Comparison of ENCODE assay signal across 34 cellular contexts in the genomic region with DNA sequence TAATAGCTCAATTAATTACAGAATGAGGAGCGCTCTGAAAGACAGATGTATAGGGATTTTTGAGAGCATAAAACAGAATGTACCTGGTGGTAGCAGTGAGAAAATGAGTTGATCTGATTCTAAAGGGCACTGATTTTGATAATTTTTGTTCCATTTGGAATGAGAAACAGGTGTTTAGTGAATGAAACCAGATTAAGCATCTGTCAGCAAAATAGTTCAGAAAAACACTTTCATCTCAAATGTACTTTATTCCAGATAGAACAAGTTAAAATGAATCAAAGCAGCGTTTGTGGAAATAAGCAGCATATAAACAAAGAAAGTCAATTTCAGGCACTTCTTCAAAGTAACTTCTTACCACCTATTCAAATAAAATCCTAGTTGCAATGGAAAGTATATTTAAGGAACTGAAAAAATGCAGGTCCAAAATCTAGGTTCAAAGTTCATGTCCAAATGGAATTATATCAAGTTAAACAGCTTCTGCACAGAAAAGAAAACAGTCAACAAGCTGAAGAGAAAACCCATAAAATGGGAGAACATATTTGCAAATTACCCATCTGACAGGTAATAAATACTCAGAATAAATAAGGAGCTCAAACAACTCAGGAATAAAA. TPM values are rescaled to one million over a fixed set of nuclear protein-coding genes. Genes with fewer than 3 reads are reported as not detected.
"Had no signal": no experiment of that assay in that cellular context is flagged by ENCODE, and none has a peak within 500 bp of the region (broad histone marks: within the 10 kb centered on the region; RNA-seq: fewer than 3 reads in every experiment).

No MANE protein-coding gene starts in this region.

- H3K9me3 ChIP-seq: psoas muscle, testis, tibial artery, upper lobe of left lung, vagina had no signal

- H3K27ac ChIP-seq: neural progenitor cell, parathyroid adenoma, psoas muscle, skin epidermis, spleen, suprapubic skin, testis, tibial artery, upper lobe of left lung, vagina had no signal

- H3K9ac ChIP-seq: neural progenitor cell, parathyroid adenoma had no signal

- H3K4me2 ChIP-seq: neural progenitor cell, smooth muscle cell had no signal

- H3K27me3 ChIP-seq: neural progenitor cell, spleen, suprapubic skin, testis, tibial artery, upper lobe of left lung, vagina had no signal

- H3K4me3 ChIP-seq: neural progenitor cell, psoas muscle, skin epidermis, smooth muscle cell, spleen, suprapubic skin, testis, tibial artery, upper lobe of left lung, vagina had no signal

- H3K4me1 ChIP-seq: neural progenitor cell, psoas muscle, spleen, suprapubic skin, testis, tibial artery, upper lobe of left lung, vagina had no signal

- H3K79me2 ChIP-seq: parathyroid adenoma had no signal

- DNase-seq: naive thymus-derived CD4-positive, alpha-beta T cell; natural killer cell; occipital lobe; posterior cingulate gyrus; psoas muscle; right cardiac atrium; spleen; stimulated activated CD4-positive, alpha-beta T cell treated with anti-CD3 and anti-CD28 coated beads, Interleukin-12 subunit alpha, Interleukin-12 subunit beta, amount 100 ng/mL, for 4 hours; stimulated activated CD4-positive, alpha-beta T cell treated with anti-CD3 and anti-CD28 coated beads, Interleukin-1b, Interleukin-23, amount 100 ng/mL, for 48 hours; stimulated activated CD4-positive, alpha-beta T cell treated with anti-CD3 and anti-CD28 coated beads, Interleukin-4, amount 100 ng/mL, for 1 hour; stimulated activated CD4-positive, alpha-beta T cell treated with anti-CD3 and anti-CD28 coated beads, Interleukin-4, amount 100 ng/mL, for 4 hours; stimulated activated CD8-positive, alpha-beta memory T cell treated with anti-CD3 and anti-CD28 coated beads, Interleukin-4, amount 100 ng/mL, for 48 hours; stimulated activated naive CD4-positive, alpha-beta T cell; stimulated activated naive CD8-positive, alpha-beta T cell treated with anti-CD3 and anti-CD28 coated beads, Interleukin-15, amount 100 ng/mL, for 72 hours; stimulated activated naive CD8-positive, alpha-beta T cell treated with anti-CD3 and anti-CD28 coated beads, Interleukin-15, Interleukin-2, amounts not matched to agents 100 U/mL and 50 U/mL, for 24 hours; substantia nigra; testis; tibial artery; trophoblast cell; upper lobe of left lung had no signal

- H3K36me3 ChIP-seq: neural progenitor cell, spleen, suprapubic skin, tibial artery, upper lobe of left lung, vagina had no signal

- ATAC-seq: naive thymus-derived CD4-positive, alpha-beta T cell; natural killer cell; psoas muscle; right cardiac atrium; sciatic nerve; stimulated activated memory B cell treated with anti-CD40 and anti-IgM and Interleukin-4, amounts not matched to agents 10 μg/mL and 1 μg/mL and 100 μg/mL, for 72 hours; stimulated activated naive CD8-positive, alpha-beta T cell treated with anti-CD3 and anti-CD28 coated beads, Interleukin-15, amount 100 ng/mL, for 72 hours; stimulated activated naive CD8-positive, alpha-beta T cell treated with anti-CD3 and anti-CD28 coated beads, Interleukin-15, Interleukin-2, amounts not matched to agents 100 U/mL and 50 U/mL, for 24 hours had no signal

- H2AFZ ChIP-seq: neural progenitor cell, parathyroid adenoma had no signal

- FAIRE-seq: urothelium cell line had no signal

RNA-seq across cellular contexts. Expression of a gene that starts 11.9 kb away (rescaled TPM):
- total RNA-seq: naive thymus-derived CD4-positive, alpha-beta T cell; natural killer cell; occipital lobe; osteocyte; progenitor cell of endocrine pancreas; psoas muscle; renal cortical epithelial cell; smooth muscle cell; testis; ureter; vagina had no signal
- polyA plus RNA-seq: naive thymus-derived CD4-positive, alpha-beta T cell; neural cell; smooth muscle cell had no signal

RNA-seq across cellular contexts. Expression of a gene that starts 51.2 kb away (rescaled TPM):
- total RNA-seq: naive thymus-derived CD4-positive, alpha-beta T cell; natural killer cell; occipital lobe; osteocyte; progenitor cell of endocrine pancreas; renal cortical epithelial cell; smooth muscle cell; ureter; vagina had no signal
- polyA plus RNA-seq: naive thymus-derived CD4-positive, alpha-beta T cell; neural cell; smooth muscle cell had no signal
